In the genomic region with DNA sequence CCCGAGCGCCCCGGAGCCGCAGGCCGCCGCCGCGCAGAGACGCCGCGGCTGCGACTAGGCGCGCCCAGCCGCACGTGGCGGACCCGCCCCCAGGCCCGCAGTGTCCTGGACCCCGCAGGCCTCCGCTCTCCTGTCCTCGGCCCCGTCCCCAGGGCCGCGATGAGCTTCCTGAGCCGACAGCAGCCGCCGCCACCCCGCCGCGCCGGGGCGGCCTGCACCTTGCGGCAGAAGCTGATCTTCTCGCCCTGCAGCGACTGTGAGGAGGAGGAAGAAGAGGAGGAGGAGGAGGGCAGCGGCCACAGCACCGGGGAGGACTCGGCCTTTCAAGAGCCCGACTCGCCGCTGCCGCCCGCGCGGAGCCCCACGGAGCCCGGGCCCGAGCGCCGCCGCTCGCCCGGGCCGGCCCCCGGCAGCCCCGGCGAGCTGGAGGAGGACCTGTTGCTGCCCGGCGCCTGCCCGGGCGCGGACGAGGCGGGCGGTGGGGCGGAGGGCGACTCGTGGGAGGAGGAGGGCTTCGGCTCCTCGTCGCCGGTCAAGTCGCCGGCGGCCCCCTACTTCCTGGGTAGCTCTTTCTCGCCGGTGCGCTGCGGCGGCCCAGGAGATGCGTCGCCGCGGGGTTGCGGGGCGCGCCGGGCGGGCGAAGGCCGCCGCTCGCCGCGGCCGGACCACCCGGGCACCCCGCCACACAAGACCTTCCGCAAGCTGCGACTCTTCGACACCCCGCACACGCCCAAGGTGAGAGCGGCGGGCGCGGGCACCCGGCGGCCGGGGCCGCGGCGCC, we compare ENCODE assay signal across 8 cellular contexts. TPM values are rescaled to one million over a fixed set of nuclear protein-coding genes. Genes with fewer than 3 reads are reported as not detected.
DNase-seq lines count a peak whose midpoint lies in the region; ATAC-seq and TF ChIP-seq lines count a peak whose summit lies in the region.

No MANE protein-coding gene starts in this region.

- H3K9me3 Mint-ChIP-seq in WTC11, result no peaks in the 10 kb centered on the region

- peak overlapping the region; percentile 49 for H2BK120ac ChIP-seq in trophoblast cell (ENCODE audit: insufficient read depth, low read length, poor library complexity)

- peaks cover 61% of the 10 kb centered on the region for H3K4me1 Mint-ChIP-seq in WTC11

- in situ Hi-C loops in GM13976 (cut with MboI; ENCODE audit: low sequenced_read_pairs, unreplicated experiment), result no loop called here

- H3K27ac ChIP-seq in trophoblast cell (ENCODE audit: low read depth, low read length), result peak overlapping the region; percentile 89

- ATAC-seq in HG03039 (IDR thresholded peaks at IDR 0.05; ENCODE audit: unreplicated experiment), result peak; percentile 5
- ATAC-seq in WTC11, result peak; percentile 3; the same call in 1 of the 2 replicates

- peak overlapping the region; percentile 81 for H3K4me3 Mint-ChIP-seq in WTC11

- peak overlapping the region; percentile 14 for H2AFZ ChIP-seq in trophoblast cell (ENCODE audit: insufficient read depth, low read length, poor library complexity)

- H3K4me2 ChIP-seq in trophoblast cell (ENCODE audit: low read length), result peak overlapping the region; percentile 86

- no peaks in the 10 kb centered on the region for H3K27me3 Mint-ChIP-seq in WTC11 (ENCODE audit: low read depth)

- peak overlapping the region; percentile 70 for H4K91ac ChIP-seq in trophoblast cell (ENCODE audit: low read depth, low read length)

- CTCF ChIA-PET in AG04449 (lab: Yijun Ruan, JAX) (interaction anchor here (1.0 to 3.1 kb wide), 6 partner anchors 39 to 175 kb away, joined by 3 to 13 read pairs (median 6); no protein-coding TSS in a partner anchor), WTC11 (lab: Charles Lee) (interaction anchor here (0.8 to 3.7 kb wide), 8 partner anchors 14 to 176 kb away, joined by 3 to 49 read pairs (median 4); a partner anchor contains a TSS)

- no peak for TF ChIP-seq CTCF in AG04449 (IDR thresholded peaks at IDR 0.05; ENCODE audit: insufficient read depth, low read length, missing control alignments)
- TF ChIP-seq CTCF in GM13976 (IDR thresholded peaks at IDR 0.05; ENCODE audit: borderline replicate concordance, control extremely low read depth, extremely low read depth, insufficient read depth, missing control alignments), result no peak
- no peak for TF ChIP-seq CTCF in WTC11 (IDR thresholded peaks at IDR 0.05)
- TF ChIP-seq CTCF in fibroblast of villous mesenchyme (IDR thresholded peaks at IDR 0.05; ENCODE audit: insufficient read depth, low read depth, low read length), result no peak

- H3K4ac ChIP-seq in trophoblast cell (ENCODE audit: low read depth, low read length), result peak overlapping the region; percentile 97

- H3K4me3 ChIP-seq in AG04449 (ENCODE audit: low read depth, low read length) (peak overlapping the region; percentile 81), fibroblast of villous mesenchyme (ENCODE audit: low read depth, low read length) (peak overlapping the region; percentile 80), trophoblast cell (ENCODE audit: low read depth, low read length) (peak overlapping the region; percentile 99)

- no peaks in the 10 kb centered on the region for H3K9me3 ChIP-seq in trophoblast cell (ENCODE audit: insufficient read depth, low read depth, low read length)

- peak overlapping the region; percentile 83 for H2BK5ac ChIP-seq in trophoblast cell (ENCODE audit: low read depth, low read length, poor library complexity)

- H3K18ac ChIP-seq in trophoblast cell (ENCODE audit: low read length), result peak overlapping the region; percentile 76

- no peak overlapping the region for H3K23ac ChIP-seq in trophoblast cell (ENCODE audit: low read length)

- H3K14ac ChIP-seq in trophoblast cell (ENCODE audit: low read length), result peak overlapping the region; percentile 82

- H3K79me1 ChIP-seq in trophoblast cell (ENCODE audit: low read length), result peaks cover 38% of the 10 kb centered on the region

- DNase-seq in AG04449 (ENCODE audit: low read depth, low spot score) (no peak), GM13976 (ENCODE audit: low spot score) (peak; percentile 39), WTC11 (ENCODE audit: low spot score) (peak; percentile 32), fibroblast of villous mesenchyme (ENCODE audit: low read depth) (no peak), trophoblast cell (peak in 1 of 2 donors; percentile 21), NCI-H774 (lab: John Stamatoyannopoulos, UW) (no peak), HuH-7 (ENCODE audit: low spot score) (no peak)

- peak overlapping the region; percentile 86 for H2AK5ac ChIP-seq in trophoblast cell (ENCODE audit: low read length)

- peaks cover 2% of the 10 kb centered on the region in 2 experiments for H3K36me3 ChIP-seq in trophoblast cell (ENCODE audit: control insufficient read depth in 1 of 2, insufficient read depth in 2 of 2, low read length in 2 of 2)

- POLR2A ChIA-PET in AG04449 (lab: Yijun Ruan, JAX), result interaction anchor here (0.6 to 2.5 kb wide), 6 partner anchors 23 to 181 kb away, joined by 3 to 14 read pairs (median 4); a partner anchor contains a TSS
- POLR2A ChIA-PET in WTC11 (lab: Charles Lee), result interaction anchor here (0.5 to 2.9 kb wide), 20 partner anchors 9 to 1379 kb away, joined by 3 to 27 read pairs (median 6); a partner anchor contains a TSS

- WGBS in trophoblast cell (ENCODE audit: extremely low coverage, insufficient coverage, insufficient read length), result no CpG with 5 or more reads among the region's 114 CpGs

- no peak overlapping the region for H2BK12ac ChIP-seq in trophoblast cell (ENCODE audit: low read length)

- peak overlapping the region; percentile 100 for H3K9ac ChIP-seq in trophoblast cell (ENCODE audit: low read length)

- peaks cover 8 to 9% of the 10 kb centered on the region in 2 experiments for H3K4me1 ChIP-seq in trophoblast cell (ENCODE audit: control insufficient read depth in 1 of 2, insufficient read depth in 2 of 2, low read length in 2 of 2)

- peaks cover 17% of the 10 kb centered on the region for H3K79me2 ChIP-seq in trophoblast cell (ENCODE audit: control insufficient read depth, insufficient read depth, low read length, poor library complexity)

- H4K8ac ChIP-seq in trophoblast cell (ENCODE audit: low read depth, low read length), result peak overlapping the region; percentile 79

- H3K27me3 ChIP-seq in trophoblast cell (ENCODE audit: insufficient read depth, low read length), result no peaks in the 10 kb centered on the region

- peak overlapping the region; percentile 55 for H4K12ac ChIP-seq in trophoblast cell (ENCODE audit: low read depth, low read length)

- H3K27ac Mint-ChIP-seq in WTC11, result peak overlapping the region; percentile 87

- H3K36me3 Mint-ChIP-seq in WTC11, result peaks cover 42% of the 10 kb centered on the region

TF ChIP-seq in WTC11, 78 proteins besides CTCF, POLR2A, EP300 and RAD21 (continues in another document):
- TF ChIP-seq, protein P1, sequence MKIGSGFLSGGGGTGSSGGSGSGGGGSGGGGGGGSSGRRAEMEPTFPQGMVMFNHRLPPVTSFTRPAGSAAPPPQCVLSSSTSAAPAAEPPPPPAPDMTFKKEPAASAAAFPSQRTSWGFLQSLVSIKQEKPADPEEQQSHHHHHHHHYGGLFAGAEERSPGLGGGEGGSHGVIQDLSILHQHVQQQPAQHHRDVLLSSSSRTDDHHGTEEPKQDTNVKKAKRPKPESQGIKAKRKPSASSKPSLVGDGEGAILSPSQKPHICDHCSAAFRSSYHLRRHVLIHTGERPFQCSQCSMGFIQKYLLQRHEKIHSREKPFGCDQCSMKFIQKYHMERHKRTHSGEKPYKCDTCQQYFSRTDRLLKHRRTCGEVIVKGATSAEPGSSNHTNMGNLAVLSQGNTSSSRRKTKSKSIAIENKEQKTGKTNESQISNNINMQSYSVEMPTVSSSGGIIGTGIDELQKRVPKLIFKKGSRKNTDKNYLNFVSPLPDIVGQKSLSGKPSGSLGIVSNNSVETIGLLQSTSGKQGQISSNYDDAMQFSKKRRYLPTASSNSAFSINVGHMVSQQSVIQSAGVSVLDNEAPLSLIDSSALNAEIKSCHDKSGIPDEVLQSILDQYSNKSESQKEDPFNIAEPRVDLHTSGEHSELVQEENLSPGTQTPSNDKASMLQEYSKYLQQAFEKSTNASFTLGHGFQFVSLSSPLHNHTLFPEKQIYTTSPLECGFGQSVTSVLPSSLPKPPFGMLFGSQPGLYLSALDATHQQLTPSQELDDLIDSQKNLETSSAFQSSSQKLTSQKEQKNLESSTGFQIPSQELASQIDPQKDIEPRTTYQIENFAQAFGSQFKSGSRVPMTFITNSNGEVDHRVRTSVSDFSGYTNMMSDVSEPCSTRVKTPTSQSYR (CRISPR knock-in tag; IDR thresholded peaks at IDR 0.05), result no peak
- TF ChIP-seq ZNF121 (CRISPR knock-in tag; IDR thresholded peaks at IDR 0.05) (no peak), SMAD3 (CRISPR knock-in tag; IDR thresholded peaks at IDR 0.05; ENCODE audit: borderline replicate concordance) (no peak), KAT7 (CRISPR knock-in tag; IDR thresholded peaks at IDR 0.05; ENCODE audit: borderline replicate concordance) (peak; percentile 73; the same call in 1 of the 2 replicates), TP53 (CRISPR knock-in tag; IDR thresholded peaks at IDR 0.05) (peak; percentile 4; the same call in 1 of the 2 replicates), NR3C1 (CRISPR knock-in tag; conservative IDR thresholded peaks at IDR 0.05; ENCODE audit: low read depth) (no peak; the same call in 1 of the 2 replicates)
- TF ChIP-seq, protein P2, sequence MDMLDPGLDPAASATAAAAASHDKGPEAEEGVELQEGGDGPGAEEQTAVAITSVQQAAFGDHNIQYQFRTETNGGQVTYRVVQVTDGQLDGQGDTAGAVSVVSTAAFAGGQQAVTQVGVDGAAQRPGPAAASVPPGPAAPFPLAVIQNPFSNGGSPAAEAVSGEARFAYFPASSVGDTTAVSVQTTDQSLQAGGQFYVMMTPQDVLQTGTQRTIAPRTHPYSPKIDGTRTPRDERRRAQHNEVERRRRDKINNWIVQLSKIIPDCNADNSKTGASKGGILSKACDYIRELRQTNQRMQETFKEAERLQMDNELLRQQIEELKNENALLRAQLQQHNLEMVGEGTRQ (CRISPR knock-in tag; IDR thresholded peaks at IDR 0.05), result no peak; the same call in 1 of the 2 replicates
- TF ChIP-seq, protein P3, sequence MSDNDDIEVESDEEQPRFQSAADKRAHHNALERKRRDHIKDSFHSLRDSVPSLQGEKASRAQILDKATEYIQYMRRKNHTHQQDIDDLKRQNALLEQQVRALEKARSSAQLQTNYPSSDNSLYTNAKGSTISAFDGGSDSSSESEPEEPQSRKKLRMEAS (CRISPR knock-in tag; IDR thresholded peaks at IDR 0.05), result no peak
- TF ChIP-seq, protein P4, sequence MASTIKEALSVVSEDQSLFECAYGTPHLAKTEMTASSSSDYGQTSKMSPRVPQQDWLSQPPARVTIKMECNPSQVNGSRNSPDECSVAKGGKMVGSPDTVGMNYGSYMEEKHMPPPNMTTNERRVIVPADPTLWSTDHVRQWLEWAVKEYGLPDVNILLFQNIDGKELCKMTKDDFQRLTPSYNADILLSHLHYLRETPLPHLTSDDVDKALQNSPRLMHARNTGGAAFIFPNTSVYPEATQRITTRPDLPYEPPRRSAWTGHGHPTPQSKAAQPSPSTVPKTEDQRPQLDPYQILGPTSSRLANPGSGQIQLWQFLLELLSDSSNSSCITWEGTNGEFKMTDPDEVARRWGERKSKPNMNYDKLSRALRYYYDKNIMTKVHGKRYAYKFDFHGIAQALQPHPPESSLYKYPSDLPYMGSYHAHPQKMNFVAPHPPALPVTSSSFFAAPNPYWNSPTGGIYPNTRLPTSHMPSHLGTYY (CRISPR knock-in tag; IDR thresholded peaks at IDR 0.05), result no peak

RNA-seq across cellular contexts. Expression of a gene that starts 0.5 kb away (rescaled TPM):
- total RNA-seq in WTC11 (2021) (85.5 to 109 TPM (median 91.3 TPM) in 3 replicates), fibroblast of villous mesenchyme (51.2 and 88.9 TPM in 2 replicates)
- polyA plus RNA-seq in trophoblast cell (2013), result 84.5 and 89.9 TPM in 2 replicates

Comparison
In these comparisons a context has a peak if more than half of its experiments do, and no peak if none do; other contexts are left out.
1. DNase-seq: peak in GM13976 (single experiment) and WTC11 (single experiment); none in AG04449 (single experiment), fibroblast of villous mesenchyme (single experiment), NCI-H774 (single experiment) and HuH-7 (single experiment).
2. Peak in every context shown above with its lines, with median percentiles within 50 percentile points of each other: H3K4me3 ChIP-seq.